Comparison of ENCODE assay signal across 8 cellular contexts in genomic region chr22:22431271-22432220, GRCh38.
A peak's percentile ranks its signal among the peaks of the same experiment; 100 is the strongest.
DNase-seq lines count a peak whose midpoint lies in the region; ATAC-seq and TF ChIP-seq lines count a peak whose summit lies in the region.

No MANE protein-coding gene starts in this region.

- 48% methylated on average over 7 of the region's 7 CpGs for WGBS in liver

- intact Hi-C loops in activated B cell treated with CpG ODN at 0.5 μM for 24 hours (cut with micrococcal nuclease) = loop anchor here (1.0 to 2.0 kb wide), 6 partner anchors 9 to 156 kb away; no protein-coding TSS in a partner anchor

- H3K9me3 ChIP-seq in liver (ENCODE audit: control insufficient read depth in 4 of 4, low read length in 3 of 4) = no peaks in the 10 kb centered on the region

- TF ChIP-seq CTCF in AG04449 (IDR thresholded peaks at IDR 0.05; ENCODE audit: insufficient read depth, low read length, missing control alignments) (peak; percentile 77), activated B cell treated with CpG ODN at 0.5 μM for 24 hours (IDR thresholded peaks at IDR 0.05) (no peak), liver (IDR thresholded peaks at IDR 0.05; ENCODE audit: low read depth, low read length, missing input control) (peak; percentile 62)

- peak overlapping the region; percentile 71 for H3K27ac Mint-ChIP-seq in activated B cell treated with CpG ODN at 0.5 μM for 24 hours

- ATAC-seq in GM18867 (IDR thresholded peaks at IDR 0.05; ENCODE audit: unreplicated experiment) (peak; percentile 53), activated B cell treated with CpG ODN at 0.5 μM for 24 hours (ENCODE audit: low read depth) (peak; percentile 89)

- H3K4me3 Mint-ChIP-seq in activated B cell treated with CpG ODN at 0.5 μM for 24 hours = no peak overlapping the region

- no peak overlapping the region for H3K9ac ChIP-seq in liver (ENCODE audit: low read depth in 1 of 2, low read length in 2 of 2)

- no peaks in the 10 kb centered on the region for H3K27me3 Mint-ChIP-seq in activated B cell treated with CpG ODN at 0.5 μM for 24 hours

- no peak for DNase-seq in AG04449 (ENCODE audit: low read depth, low spot score)
- peak; percentile 39 for DNase-seq in NCI-H1694 (lab: John Stamatoyannopoulos, UW)
- peak; percentile 60 for DNase-seq in activated B cell treated with CpG ODN at 0.5 μM for 24 hours
- peak; percentile 50 for DNase-seq in cerebellar cortex (ENCODE audit: low spot score)
- DNase-seq in stimulated activated CD8-positive, alpha-beta memory T cell treated with anti-CD3 and anti-CD28 coated beads, Interleukin-15, amount 100 ng/mL, for 24 hours (ENCODE audit: low read depth) = peak; percentile 21
- DNase-seq in NCI-H187 (lab: John Stamatoyannopoulos, UW) = no peak

- CTCF ChIA-PET in AG04449 (lab: Yijun Ruan, JAX) = interaction anchor here (0.6 to 5.1 kb wide), 12 partner anchors 8 to 278 kb away, joined by 3 to 40 read pairs (median 4); no protein-coding TSS in a partner anchor
- CTCF ChIA-PET in activated B cell treated with CpG ODN at 0.5 μM for 24 hours (lab: Charles Lee) = interaction anchor here (0.6 to 4.3 kb wide), 20 partner anchors 11 to 289 kb away, joined by 3 to 36 read pairs (median 3); partner anchors contain the start of gene PRAME

- H3K36me3 Mint-ChIP-seq in activated B cell treated with CpG ODN at 0.5 μM for 24 hours (ENCODE audit: low read depth) = peaks cover 7% of the 10 kb centered on the region

- no peak overlapping the region for H3K27ac ChIP-seq in liver (ENCODE audit: low read depth in 1 of 2, low read length in 2 of 2)

- peaks cover 59% of the 10 kb centered on the region for H3K4me1 Mint-ChIP-seq in activated B cell treated with CpG ODN at 0.5 μM for 24 hours

- H3K36me3 ChIP-seq in liver (ENCODE audit: control insufficient read depth in 4 of 4, insufficient read depth in 3 of 4, low read depth in 1 of 4, low read length in 3 of 4) = no peaks in the 10 kb centered on the region

- H3K4me3 ChIP-seq in AG04449 (ENCODE audit: low read depth, low read length) (no peak overlapping the region), liver (ENCODE audit: low read depth in 1 of 3, low read length in 3 of 3) (no peak overlapping the region)

- H3K4me1 ChIP-seq in liver (ENCODE audit: control insufficient read depth in 4 of 4, insufficient read depth in 4 of 4, low read length in 3 of 4) = no peaks in the 10 kb centered on the region

- H3K9me3 Mint-ChIP-seq in activated B cell treated with CpG ODN at 0.5 μM for 24 hours = peaks cover 15% of the 10 kb centered on the region

- H3K27me3 ChIP-seq in liver (ENCODE audit: control insufficient read depth in 4 of 4, insufficient read depth in 4 of 4, low read length in 3 of 4) = no peaks in the 10 kb centered on the region

- TF ChIP-seq RAD21 in liver (IDR thresholded peaks at IDR 0.05) = peak; percentile 56 to 74

- POLR2A ChIA-PET in AG04449 (lab: Yijun Ruan, JAX) = no interaction called here
- POLR2A ChIA-PET in activated B cell treated with CpG ODN at 0.5 μM for 24 hours (lab: Charles Lee) = interaction anchor here (1.3 to 3.2 kb wide), 3 partner anchors 9 to 523 kb away, joined by 5 to 16 read pairs (median 5); no protein-coding TSS in a partner anchor

TF ChIP-seq in liver, 16 proteins besides CTCF, POLR2A, EP300 and RAD21:
- TF ChIP-seq HNF4A (conservative IDR thresholded peaks at IDR 0.05) (no peak), ZBTB33 (IDR thresholded peaks at IDR 0.05) (no peak), FOXA1 (IDR thresholded peaks at IDR 0.05) (no peak), GABPA (IDR thresholded peaks at IDR 0.05 in 1 of 2, conservative IDR thresholded peaks at IDR 0.05 in 1 of 2) (no peak), ATF3 (IDR thresholded peaks at IDR 0.05) (no peak), YY1 (IDR thresholded peaks at IDR 0.05) (no peak), NR2F2 (IDR thresholded peaks at IDR 0.05) (no peak), RXRA (IDR thresholded peaks at IDR 0.05) (no peak), FOXA2 (IDR thresholded peaks at IDR 0.05) (no peak), HNF4G (IDR thresholded peaks at IDR 0.05) (no peak), REST (IDR thresholded peaks at IDR 0.05) (no peak), EGR1 (IDR thresholded peaks at IDR 0.05; ENCODE audit: low read depth in 2 of 2) (no peak), JUND (IDR thresholded peaks at IDR 0.05) (no peak), SP1 (IDR thresholded peaks at IDR 0.05) (no peak), TAF1 (conservative IDR thresholded peaks at IDR 0.05) (no peak), MAX (IDR thresholded peaks at IDR 0.05) (no peak)

Comparison
In these comparisons a context has a peak if more than half of its experiments do, and no peak if none do; other contexts are left out.
1. DNase-seq: peak in NCI-H1694 (single experiment), activated B cell treated with CpG ODN at 0.5 μM for 24 hours (single experiment), cerebellar cortex (single experiment) and stimulated activated CD8-positive, alpha-beta memory T cell treated with anti-CD3 and anti-CD28 coated beads, Interleukin-15, amount 100 ng/mL, for 24 hours (single experiment); none in AG04449 (single experiment) and NCI-H187 (0 of 2).